In the genomic region with DNA sequence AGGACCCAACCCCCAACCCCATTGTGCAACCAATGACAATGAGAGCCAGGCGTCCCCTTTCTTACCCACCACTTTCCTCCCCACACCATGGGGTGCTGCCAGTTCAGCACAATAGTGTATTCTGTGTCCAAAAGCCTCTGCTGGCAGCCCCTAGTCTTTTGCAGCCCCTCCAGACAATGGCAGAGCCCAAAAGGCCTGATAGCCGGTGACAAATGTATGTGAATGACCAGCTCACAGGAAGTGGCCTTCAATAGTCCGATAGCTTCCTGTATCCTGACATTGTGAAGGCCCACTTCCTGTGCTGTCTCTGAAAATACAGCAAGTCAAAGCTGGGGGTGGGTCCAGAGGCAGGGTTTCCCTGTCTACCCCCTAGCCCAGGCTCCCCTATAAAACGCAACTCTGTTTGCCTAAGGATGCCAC, we compare ENCODE assay signal across 1 cellular context.
TF ChIP-seq lines count a peak whose summit lies in the region.

No MANE protein-coding gene starts in this region.

TF ChIP-seq in IMR-90, 13 proteins besides CTCF, POLR2A, EP300 and RAD21 (continued from another document):
- TF ChIP-seq MAZ (IDR thresholded peaks at IDR 0.05; ENCODE audit: borderline replicate concordance, low read depth, low read length) (no peak), MXI1 (IDR thresholded peaks at IDR 0.05; ENCODE audit: borderline replicate concordance, low read depth, low read length) (no peak), USF2 (IDR thresholded peaks at IDR 0.05; ENCODE audit: low read depth, low read length) (no peak), FOS (IDR thresholded peaks at IDR 0.05; ENCODE audit: low read depth, low read length) (no peak), RCOR1 (IDR thresholded peaks at IDR 0.05; ENCODE audit: insufficient replicate concordance, low read length) (no peak), RFX5 (IDR thresholded peaks at IDR 0.05; ENCODE audit: low read depth, low read length) (no peak), CHD1 (IDR thresholded peaks at IDR 0.05; ENCODE audit: low read depth, low read length) (no peak)
